In genomic region chr4:158670975-158671664, GRCh38 we compare ENCODE assay signal across 1 cellular context.
TF ChIP-seq lines count a peak whose summit lies in the region.

No MANE protein-coding gene starts in this region.

TF ChIP-seq in GM23338, 12 proteins besides CTCF, POLR2A, EP300 and RAD21 (continued from another document):
- TF ChIP-seq ZNF462 (CRISPR knock-in tag; IDR thresholded peaks at IDR 0.05) (no peak), STAT1 (IDR thresholded peaks at IDR 0.05; ENCODE audit: unreplicated experiment) (no peak), NANOG (IDR thresholded peaks at IDR 0.05; ENCODE audit: borderline replicate concordance) (no peak), ZNF114 (CRISPR knock-in tag; IDR thresholded peaks at IDR 0.05) (no peak), EZH2 (IDR thresholded peaks at IDR 0.05; ENCODE audit: low read depth, unreplicated experiment) (no peak), REST (IDR thresholded peaks at IDR 0.05; ENCODE audit: unreplicated experiment) (no peak), CREB1 (CRISPR knock-in tag; IDR thresholded peaks at IDR 0.05; ENCODE audit: low read depth) (no peak), ETS1 (IDR thresholded peaks at IDR 0.05) (no peak)
